In the genomic region with DNA sequence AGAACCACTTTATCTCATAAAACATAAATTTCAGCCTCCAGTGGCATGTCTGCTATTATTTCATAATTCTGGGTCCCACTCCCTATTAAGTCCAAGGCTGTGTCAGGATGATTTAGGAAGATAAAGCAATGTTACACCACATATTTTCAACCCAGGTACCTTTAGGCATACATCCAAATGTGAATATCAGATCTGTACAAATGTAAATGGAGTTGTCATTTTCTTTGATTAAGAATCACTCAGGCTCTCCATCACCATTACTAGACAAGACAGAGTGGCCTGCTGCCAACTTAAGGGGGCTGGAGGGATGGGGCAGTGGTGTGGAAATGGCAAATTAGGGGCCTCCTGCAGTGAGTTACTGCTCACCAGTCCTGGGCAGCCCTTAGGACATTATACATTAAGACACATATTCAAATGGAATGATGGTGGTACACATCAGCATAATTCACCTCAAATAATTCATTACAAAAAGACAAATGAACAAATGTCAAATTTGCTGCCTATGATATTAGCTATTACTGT, we compare ENCODE assay signal across 14 cellular contexts.
DNase-seq lines count a peak whose midpoint lies in the region; ATAC-seq lines count a peak whose summit lies in the region.
"Had no signal": no experiment of that assay in that cellular context is flagged by ENCODE, and none has a peak within 500 bp of the region (broad histone marks: within the 10 kb centered on the region; RNA-seq: fewer than 3 reads in every experiment).

No MANE protein-coding gene starts in this region.

- intact Hi-C loops in Right ventricle myocardium superior (cut with DNase I): no loop called here

- ATAC-seq in GM21360 (IDR thresholded peaks at IDR 0.05; ENCODE audit: unreplicated experiment) (peak; percentile 9), HG02943 (IDR thresholded peaks at IDR 0.05; ENCODE audit: low read depth, unreplicated experiment) (peak; percentile 2), Right ventricle myocardium superior (ENCODE audit: poor library complexity) (no peak), left lobe of liver (no peak)
- ATAC-seq: gastroesophageal sphincter, left cardiac atrium had no signal

- DNase-seq in NCI-H2081 (lab: John Stamatoyannopoulos, UW) (peak; percentile 46 to 47), NCI-H2081 treated with DMSO at 0.1 percent for 48 hours (lab: John Stamatoyannopoulos, UW) (no peak), NCI-H446 treated with DMSO at 0.1 percent for 48 hours (lab: John Stamatoyannopoulos, UW) (peak; percentile 52), Right ventricle myocardium superior (no peak), left lobe of liver (ENCODE audit: low spot score) (no peak), activated gamma-delta T cell treated with Interleukin-2 at 50 U/mL for 16 hours (no peak)
- DNase-seq: anterior cingulate cortex; DMS 273 treated with DMSO at 0.1 percent for 48 hours; left cardiac atrium; stimulated activated CD4-positive, alpha-beta T cell treated with anti-CD3 and anti-CD28 coated beads, Interleukin-12 subunit alpha, Interleukin-12 subunit beta, amount 100 ng/mL, for 4 hours; T-cell had no signal

Comparison
In these comparisons a context has a peak if more than half of its experiments do, and no peak if none do; other contexts are left out.
1. DNase-seq: peak in NCI-H2081 (2 of 2) and NCI-H446 treated with DMSO at 0.1 percent for 48 hours (single experiment); none in NCI-H2081 treated with DMSO at 0.1 percent for 48 hours (single experiment), Right ventricle myocardium superior (single experiment), left lobe of liver (single experiment) and activated gamma-delta T cell treated with Interleukin-2 at 50 U/mL for 16 hours (single experiment).
2. ATAC-seq: peak in GM21360 (single experiment) and HG02943 (single experiment); none in Right ventricle myocardium superior (single experiment) and left lobe of liver (single experiment).